9 cellular contexts compared by ENCODE assay signal in the genomic region with DNA sequence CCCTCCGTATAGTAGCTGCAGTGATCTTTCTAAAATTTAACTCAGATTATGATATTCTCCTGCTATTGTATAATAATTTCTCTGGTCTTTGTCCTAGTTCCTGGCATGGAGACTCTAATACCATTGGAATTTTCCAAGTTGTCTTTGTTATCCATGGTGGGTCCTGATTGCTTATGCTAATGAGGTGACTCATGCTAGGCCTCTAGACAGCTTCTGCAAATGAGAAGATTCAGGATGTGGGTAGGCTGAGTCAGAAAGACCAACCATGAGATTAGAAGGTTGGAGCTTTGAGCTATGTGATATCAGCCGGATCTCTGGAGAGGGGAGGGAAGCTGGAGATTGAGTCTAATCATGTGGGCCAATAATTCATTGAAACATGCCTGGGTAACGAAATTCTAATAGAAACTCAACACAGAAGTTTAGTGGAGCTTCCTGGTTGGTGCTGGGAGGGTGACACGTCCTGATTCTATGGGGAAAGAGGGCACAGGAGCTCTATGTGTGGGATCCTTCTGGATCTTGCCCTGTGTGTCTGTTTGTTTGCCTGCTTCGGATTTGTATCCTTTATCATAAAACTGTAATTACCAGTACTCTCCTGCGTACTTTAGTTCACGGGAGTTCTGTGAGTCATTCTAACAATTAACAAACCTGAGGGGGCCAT.
DNase-seq lines count a peak whose midpoint lies in the region; ATAC-seq and TF ChIP-seq lines count a peak whose summit lies in the region.
"Had no signal": no experiment of that assay in that cellular context is flagged by ENCODE, and none has a peak within 500 bp of the region (broad histone marks: within the 10 kb centered on the region; RNA-seq: fewer than 3 reads in every experiment).

No MANE protein-coding gene starts in this region.

- BruUV-seq in Panc1 (replicated peaks; lab: Mats Ljungman, UMichigan): no TSS peak

- H3K4me1 Mint-ChIP-seq in central memory CD8-positive, alpha-beta T cell: peaks cover 6% of the 10 kb centered on the region

- CTCF ChIA-PET in Panc1 (lab: Charles Lee): no interaction called here

- no peak overlapping the region for H3K4me3 Mint-ChIP-seq in central memory CD8-positive, alpha-beta T cell

- H3K27ac Mint-ChIP-seq in central memory CD8-positive, alpha-beta T cell (ENCODE audit: low read depth): no peak overlapping the region

- no peaks in the 10 kb centered on the region for H3K9me3 Mint-ChIP-seq in central memory CD8-positive, alpha-beta T cell

- no peaks in the 10 kb centered on the region for H3K36me3 ChIP-seq in Panc1 (ENCODE audit: control insufficient read depth, insufficient read depth, low read length)

- no peaks in the 10 kb centered on the region for H3K36me3 Mint-ChIP-seq in central memory CD8-positive, alpha-beta T cell (ENCODE audit: insufficient read depth)

- H3K9me3 ChIP-seq in Panc1 (ENCODE audit: control insufficient read depth, insufficient read depth, low read depth, low read length): no peaks in the 10 kb centered on the region

- POLR2A ChIA-PET in Panc1 (lab: Charles Lee): no interaction called here

- no peaks in the 10 kb centered on the region for H3K27me3 ChIP-seq in Panc1 (ENCODE audit: control insufficient read depth, insufficient read depth, low read length)

- intact Hi-C loops in Panc1 (cut with micrococcal nuclease; ENCODE audit: unreplicated experiment): no loop called here
- intact Hi-C loops in posterior vena cava (cut with DNase I): no loop called here

- peaks cover 28% of the 10 kb centered on the region for H3K27me3 Mint-ChIP-seq in central memory CD8-positive, alpha-beta T cell

- TF ChIP-seq CTCF in GM12865 (IDR thresholded peaks at IDR 0.05; ENCODE audit: insufficient read depth, low read depth, low read length, missing control alignments) (no peak), Panc1 (IDR thresholded peaks at IDR 0.05) (no peak)

- no peaks in the 10 kb centered on the region for H3K4me1 ChIP-seq in Panc1 (ENCODE audit: control insufficient read depth, insufficient read depth, low read length)

- H3K4me3 ChIP-seq in GM12865 (ENCODE audit: low read depth, low read length): no peak overlapping the region
- no peak overlapping the region for H3K4me3 ChIP-seq in Panc1 (ENCODE audit: low read depth in 2 of 2, low read length in 2 of 2)
- no peak overlapping the region for H3K4me3 ChIP-seq in skeletal muscle cell (ENCODE audit: low read depth, low read length)

- peak; percentile 7 for DNase-seq in GM12865 (ENCODE audit: low read depth)
- DNase-seq in Panc1 (ENCODE audit: low read depth, low spot score): no peak
- no peak for DNase-seq in central memory CD8-positive, alpha-beta T cell (ENCODE audit: low spot score in 2 of 2)
- DNase-seq in skeletal muscle cell (ENCODE audit: low read depth): peak; percentile 92
- DNase-seq in NCI-H82 (lab: John Stamatoyannopoulos, UW): no peak
- no peak for DNase-seq in posterior vena cava (ENCODE audit: low spot score)
- DNase-seq in NCI-H82 treated with DMSO at 0.1 percent for 48 hours (lab: John Stamatoyannopoulos, UW; ENCODE audit: unreplicated experiment): no peak

- H3K27ac ChIP-seq in Panc1 (ENCODE audit: low read length): no peak overlapping the region
- H3K27ac ChIP-seq: KMS-11 had no signal

- in situ Hi-C loops in Panc1 (cut with HindIII; ENCODE audit: low pct_unique_long_range_greater_than_20kb, low sequenced_read_pairs): no loop called here

- ATAC-seq in Panc1 (peak; percentile 89), GM18511 (IDR thresholded peaks at IDR 0.05; ENCODE audit: unreplicated experiment) (no peak)
- peak; percentile 68 for ATAC-seq in central memory CD8-positive, alpha-beta T cell (replicated peaks; ENCODE audit: extremely low read depth, poor library complexity, severe bottlenecking)

Comparison
In these comparisons a context has a peak if more than half of its experiments do, and no peak if none do; other contexts are left out.
1. DNase-seq: peak in GM12865 (single experiment) and skeletal muscle cell (single experiment); none in Panc1 (single experiment), central memory CD8-positive, alpha-beta T cell (0 of 2), NCI-H82 (single experiment), posterior vena cava (single experiment) and NCI-H82 treated with DMSO at 0.1 percent for 48 hours (single experiment).